ENCODE assay signal across 9 cellular contexts in genomic region chr15:50765202-50765967, GRCh38. TPM values are rescaled to one million over a fixed set of nuclear protein-coding genes. Genes with fewer than 3 reads are reported as not detected.
DNase-seq lines count a peak whose midpoint lies in the region; ATAC-seq, FAIRE-seq and TF ChIP-seq lines count a peak whose summit lies in the region.
"Had no signal": no experiment of that assay in that cellular context is flagged by ENCODE, and none has a peak within 500 bp of the region (broad histone marks: within the 10 kb centered on the region; RNA-seq: fewer than 3 reads in every experiment).

TSS of gene SPPL2A (minus strand) at chr15:50765706. CDS start at chr15:50765533, 173 bp downstream.

- no peaks in the 10 kb centered on the region for H3K27me3 ChIP-seq in keratinocyte (ENCODE audit: control insufficient read depth, extremely low read depth, insufficient read depth, low read length)

- no peak for FAIRE-seq in keratinocyte (lab: Jason Lieb, UNC)
- FAIRE-seq: colon had no signal

- H3K36me3 Mint-ChIP-seq in central memory CD8-positive, alpha-beta T cell (ENCODE audit: insufficient read depth): peaks cover 14% of the 10 kb centered on the region

- H3K4me3 Mint-ChIP-seq in central memory CD8-positive, alpha-beta T cell: peak within 1 kb of the TSS; percentile 91

- peak within 1 kb of the TSS; percentile 85 for H3K9ac ChIP-seq in keratinocyte (ENCODE audit: control insufficient read depth, extremely low read depth, insufficient read depth, low read length)

- no peaks in the 10 kb centered on the region for H3K9me1 ChIP-seq in keratinocyte (ENCODE audit: control insufficient read depth, extremely low read depth, insufficient read depth, low read length)

- H3K27ac Mint-ChIP-seq in central memory CD8-positive, alpha-beta T cell (ENCODE audit: low read depth): peak within 1 kb of the TSS; percentile 98

- peak within 1 kb of the TSS; percentile 75 for H3K27ac ChIP-seq in keratinocyte (ENCODE audit: control insufficient read depth, insufficient read depth, low read length)

- no peaks in the 10 kb centered on the region for H4K20me1 ChIP-seq in keratinocyte (ENCODE audit: control insufficient read depth, extremely low read depth, insufficient read depth, low read length)

- peak within 1 kb of the TSS; percentile 81 for H2AFZ ChIP-seq in keratinocyte (ENCODE audit: control insufficient read depth, low read length)

- DNase-seq in AG09319 (ENCODE audit: extremely low read depth, low read depth) (peak; percentile 73), NCI-H446 treated with DMSO at 0.1 percent for 48 hours (lab: John Stamatoyannopoulos, UW) (peak; percentile 56), keratinocyte (ENCODE audit: low read depth, low spot score) (peak; percentile 40)
- DNase-seq in central memory CD8-positive, alpha-beta T cell (ENCODE audit: low spot score in 2 of 2): peak; percentile 54 to 56
- DNase-seq in stimulated activated CD4-positive, alpha-beta T cell treated with anti-CD3 and anti-CD28 coated beads, Interleukin-15, amount 100 ng/mL, for 1 hour (ENCODE audit: low read depth in 1 of 2, low spot score in 1 of 2): peak; percentile 62 to 78

- no peaks in the 10 kb centered on the region for H3K9me3 ChIP-seq in keratinocyte (ENCODE audit: control insufficient read depth, low read depth, low read length)

- H3K4me1 Mint-ChIP-seq in central memory CD8-positive, alpha-beta T cell: peaks cover 45% of the 10 kb centered on the region

- no peak for TF ChIP-seq CTCF in AG09319 (IDR thresholded peaks at IDR 0.05; ENCODE audit: low read depth, low read length)
- TF ChIP-seq CTCF in keratinocyte (optimal IDR thresholded peaks at IDR 0.05 in 1 of 3, IDR thresholded peaks at IDR 0.05 in 1 of 3, conservative IDR thresholded peaks at IDR 0.05 in 1 of 3; ENCODE audit: extremely low read depth in 1 of 3, insufficient read depth in 2 of 3, low read length in 3 of 3): no peak

- H3K4me3 ChIP-seq in keratinocyte (ENCODE audit: control insufficient read depth in 2 of 3, extremely low read depth in 1 of 3, insufficient read depth in 2 of 3, low read depth in 1 of 3, low read length in 3 of 3): peak within 1 kb of the TSS; percentile 58 to 98 (median 79)

- H3K27me3 Mint-ChIP-seq in central memory CD8-positive, alpha-beta T cell: no peaks in the 10 kb centered on the region

- peaks cover 4% of the 10 kb centered on the region for H3K4me1 ChIP-seq in keratinocyte (ENCODE audit: control insufficient read depth, extremely low read depth, insufficient read depth, low read length)

- H3K9me3 Mint-ChIP-seq in central memory CD8-positive, alpha-beta T cell: no peaks in the 10 kb centered on the region

- dilution Hi-C loops in keratinocyte (cut with MboI; ENCODE audit: extremely low pct_ligation_motif_present, low sequenced_read_pairs): loop anchor here (25.0 kb wide), 1 partner anchor 97 kb away; no protein-coding TSS in a partner anchor

- H3K79me2 ChIP-seq in keratinocyte (ENCODE audit: control insufficient read depth, insufficient read depth, low read length): peaks cover 32% of the 10 kb centered on the region

- peak within 1 kb of the TSS; percentile 79 for H3K4me2 ChIP-seq in keratinocyte (ENCODE audit: control insufficient read depth, extremely low read depth, insufficient read depth, low read depth, low read length)

- peaks cover 0 to 1% of the 10 kb centered on the region in 2 experiments for H3K36me3 ChIP-seq in keratinocyte (ENCODE audit: control insufficient read depth in 2 of 2, extremely low read depth in 1 of 2, insufficient read depth in 2 of 2, low read length in 2 of 2)

- peak; percentile 93 for ATAC-seq in GM19023 (IDR thresholded peaks at IDR 0.05; ENCODE audit: unreplicated experiment)
- ATAC-seq in HG03196 (IDR thresholded peaks at IDR 0.05; ENCODE audit: unreplicated experiment): peak; percentile 88
- ATAC-seq in activated CD4-positive, CD25-positive, alpha-beta regulatory T cell treated with anti-CD3 and anti-CD28 coated beads, Interleukin-2, amount 50 U/mL, for 24 hours: peak; percentile 84 to 86
- peak; percentile 91 for ATAC-seq in central memory CD8-positive, alpha-beta T cell (replicated peaks; ENCODE audit: extremely low read depth, poor library complexity, severe bottlenecking)

RNA-seq across cellular contexts. Expression of gene SPPL2A, which starts in this region (rescaled TPM):
- polyA plus RNA-seq in keratinocyte: 37.2 to 59.4 TPM (median 44.5 TPM) in 3 replicates
- 64.5 TPM for polyA plus RNA-seq in keratinocyte (2011; ENCODE audit: low read depth)
- polyA plus RNA-seq in keratinocyte (2011; cell fraction: cytosol; rRNA removed): 18.9 and 42.2 TPM in 2 replicates
- polyA plus RNA-seq in keratinocyte (2011; cell fraction: nucleus; rRNA removed): 66.8 and 92.2 TPM in 2 replicates
- 38.3 and 48.1 TPM in 2 replicates for polyA plus RNA-seq in keratinocyte (2012; ENCODE audit: low replicate concordance)
- polyA minus RNA-seq in keratinocyte: 31.7 to 70.7 TPM (median 34.2 TPM) in 3 replicates
- polyA minus RNA-seq in keratinocyte (2011; cell fraction: cytosol; rRNA and poly(A)+ RNA removed): 23.8 TPM
- 35.6 and 78.3 TPM in 2 replicates for polyA minus RNA-seq in keratinocyte (2011; cell fraction: nucleus; rRNA and poly(A)+ RNA removed)

Comparison
In these comparisons a context has a peak if more than half of its experiments do, and no peak if none do; other contexts are left out.
1. Peak in every context shown above with its lines: DNase-seq, ATAC-seq, H3K4me3 ChIP-seq and H3K27ac ChIP-seq.